Comparison of ENCODE assay signal across 30 cellular contexts in genomic region chr1:206986885-206987284, GRCh38. TPM values are rescaled to one million over a fixed set of nuclear protein-coding genes. Genes with fewer than 3 reads are reported as not detected.
"Had no signal": no experiment of that assay in that cellular context is flagged by ENCODE, and none has a peak within 500 bp of the region (broad histone marks: within the 10 kb centered on the region; RNA-seq: fewer than 3 reads in every experiment).

No MANE protein-coding gene starts in this region.

- H3K27me3 ChIP-seq: foreskin keratinocyte, gastrocnemius medialis had no signal

- H3K9me3 Mint-ChIP-seq: activated CD8-positive, alpha-beta T cell treated with anti-CD3 and anti-CD28 coated beads for 36 hours; activated naive CD4-positive, alpha-beta T cell treated with anti-CD3 and anti-CD28 coated beads for 36 hours; activated naive CD4-positive, alpha-beta T cell treated with anti-CD3 and anti-CD28 coated beads, Interleukin-2, amount 50 U/mL, for 72 hours; activated naive CD8-positive, alpha-beta T cell treated with anti-CD3 and anti-CD28 coated beads, Interleukin-2, amount 10 ng/mL, durations not matched to agents 7 days and 5 days; activated T-helper 1 cell treated with anti-CD3 and anti-CD28 coated beads, Interleukin-12 subunit alpha, Interleukin-12 subunit beta, Interleukin-2, Interleukin-4 antibody, amounts not matched to agents 30 ng/mL and 10 ng/mL and 1 ng/mL, durations not matched to agents 14 hours and 24 hours and 36 hours; activated T-helper 2 cell treated with anti-CD3 and anti-CD28 coated beads, Interferon-gamma antibody, Interleukin-2, Interleukin-4, amounts not matched to agents 10 μg/mL and 5 μg/mL and 100 μg/mL, durations not matched to agents 14 hours and 24 hours and 36 hours; effector memory CD8-positive, alpha-beta T cell; WTC11 had no signal

- H3K9me3 ChIP-seq: esophagus muscularis mucosa, gastrocnemius medialis had no signal

- H3K36me3 Mint-ChIP-seq: activated naive CD4-positive, alpha-beta T cell treated with anti-CD3 and anti-CD28 coated beads, Interleukin-2, amount 50 U/mL, for 72 hours; activated naive CD8-positive, alpha-beta T cell treated with anti-CD3 and anti-CD28 coated beads, Interleukin-2, amount 10 ng/mL, durations not matched to agents 7 days and 5 days; WTC11 had no signal

- ATAC-seq: activated CD8-positive, alpha-beta T cell treated with anti-CD3 and anti-CD28 coated beads for 36 hours; effector memory CD8-positive, alpha-beta T cell; foreskin keratinocyte; gastrocnemius medialis; WTC11 had no signal

- H3K27ac ChIP-seq: esophagus muscularis mucosa, foreskin keratinocyte, gastrocnemius medialis had no signal

- H3K36me3 ChIP-seq: esophagus muscularis mucosa, gastrocnemius medialis had no signal

- H3K4me1 Mint-ChIP-seq: activated naive CD8-positive, alpha-beta T cell treated with anti-CD3 and anti-CD28 coated beads, Interleukin-2, amount 10 ng/mL, durations not matched to agents 7 days and 5 days had no signal

- DNase-seq: activated CD4-positive, alpha-beta T cell treated with anti-CD3 and anti-CD28 coated beads for 1 hour; activated CD4-positive, alpha-beta T cell treated with anti-CD3 and anti-CD28 coated beads for 48 hours; activated CD4-positive, alpha-beta T cell treated with anti-CD3 and anti-CD28 coated beads, Interleukin-2, amount 50 U/mL, for 1 hour; activated CD4-positive, alpha-beta T cell treated with anti-CD3 and anti-CD28 coated beads, Interleukin-2, amount 50 U/mL, for 48 hours; activated CD8-positive, alpha-beta memory T cell treated with anti-CD3 and anti-CD28 coated beads for 24 hours; activated CD8-positive, alpha-beta T cell treated with anti-CD3 and anti-CD28 coated beads for 36 hours; activated effector memory CD4-positive, alpha-beta T cell treated with anti-CD3 and anti-CD28 coated beads, Interleukin-2, amount 50 U/mL, for 16 hours; activated naive CD4-positive, alpha-beta T cell treated with anti-CD3 and anti-CD28 coated beads for 36 hours; activated naive CD8-positive, alpha-beta T cell treated with anti-CD3 and anti-CD28 coated beads, Interleukin-2, amount 10 ng/mL, durations not matched to agents 7 days and 5 days; activated T-cell treated with anti-CD3 and anti-CD28 coated beads, Interleukin-2, amount 50 U/mL, for 1 hour; activated T-cell treated with anti-CD3 and anti-CD28 coated beads, Interleukin-2, amount 50 U/mL, for 48 hours; caudate nucleus; cortex of kidney; dermis blood vessel endothelial cell; effector CD4-positive, alpha-beta T cell; effector memory CD8-positive, alpha-beta T cell; erythroblast; foreskin keratinocyte; gastrocnemius medialis; glutamatergic neuron; T-helper 2 cell had no signal

- H3K4me1 ChIP-seq: esophagus muscularis mucosa, foreskin keratinocyte, gastrocnemius medialis had no signal

- H3K27ac Mint-ChIP-seq: activated CD8-positive, alpha-beta T cell treated with anti-CD3 and anti-CD28 coated beads for 36 hours; activated naive CD4-positive, alpha-beta T cell treated with anti-CD3 and anti-CD28 coated beads for 36 hours; activated naive CD4-positive, alpha-beta T cell treated with anti-CD3 and anti-CD28 coated beads, Interleukin-2, amount 50 U/mL, for 72 hours; activated naive CD8-positive, alpha-beta T cell treated with anti-CD3 and anti-CD28 coated beads, Interleukin-2, amount 10 ng/mL, durations not matched to agents 7 days and 5 days; activated T-helper 1 cell treated with anti-CD3 and anti-CD28 coated beads, Interleukin-12 subunit alpha, Interleukin-12 subunit beta, Interleukin-2, Interleukin-4 antibody, amounts not matched to agents 30 ng/mL and 10 ng/mL and 1 ng/mL, durations not matched to agents 14 hours and 24 hours and 36 hours; activated T-helper 2 cell treated with anti-CD3 and anti-CD28 coated beads, Interferon-gamma antibody, Interleukin-2, Interleukin-4, amounts not matched to agents 10 μg/mL and 5 μg/mL and 100 μg/mL, durations not matched to agents 14 hours and 24 hours and 36 hours; effector memory CD8-positive, alpha-beta T cell; WTC11 had no signal

- H3K4me3 ChIP-seq: esophagus muscularis mucosa, gastrocnemius medialis had no signal

- H3K4me3 Mint-ChIP-seq: activated CD8-positive, alpha-beta T cell treated with anti-CD3 and anti-CD28 coated beads for 36 hours; activated naive CD4-positive, alpha-beta T cell treated with anti-CD3 and anti-CD28 coated beads for 36 hours; activated naive CD8-positive, alpha-beta T cell treated with anti-CD3 and anti-CD28 coated beads, Interleukin-2, amount 10 ng/mL, durations not matched to agents 7 days and 5 days; activated T-helper 1 cell treated with anti-CD3 and anti-CD28 coated beads, Interleukin-12 subunit alpha, Interleukin-12 subunit beta, Interleukin-2, Interleukin-4 antibody, amounts not matched to agents 30 ng/mL and 10 ng/mL and 1 ng/mL, durations not matched to agents 14 hours and 24 hours and 36 hours; effector memory CD8-positive, alpha-beta T cell; WTC11 had no signal

- FAIRE-seq: astrocyte, colon had no signal

RNA-seq across cellular contexts. Expression of gene FCAMR, which starts 16.6 kb away (rescaled TPM):
- total RNA-seq: activated CD8-positive, alpha-beta T cell treated with anti-CD3 and anti-CD28 coated beads for 36 hours; activated naive CD4-positive, alpha-beta T cell treated with anti-CD3 and anti-CD28 coated beads for 36 hours; activated naive CD4-positive, alpha-beta T cell treated with anti-CD3 and anti-CD28 coated beads, Interleukin-2, amount 50 U/mL, for 72 hours; activated T-helper 1 cell treated with anti-CD3 and anti-CD28 coated beads, Interleukin-12 subunit alpha, Interleukin-12 subunit beta, Interleukin-2, Interleukin-4 antibody, amounts not matched to agents 30 ng/mL and 10 ng/mL and 1 ng/mL, durations not matched to agents 14 hours and 24 hours and 36 hours; activated T-helper 2 cell treated with anti-CD3 and anti-CD28 coated beads, Interferon-gamma antibody, Interleukin-2, Interleukin-4, amounts not matched to agents 10 μg/mL and 5 μg/mL and 100 μg/mL, durations not matched to agents 14 hours and 24 hours and 36 hours; astrocyte; chondrocyte; dermis blood vessel endothelial cell; esophagus muscularis mucosa; foreskin keratinocyte; gastrocnemius medialis; WTC11 had no signal
- polyA plus RNA-seq: foreskin keratinocyte had no signal

RNA-seq across cellular contexts. Expression of gene PIGR, which starts 40.6 kb away (rescaled TPM):
- total RNA-seq: activated naive CD8-positive, alpha-beta T cell treated with anti-CD3 and anti-CD28 coated beads, Interleukin-2, amount 10 ng/mL, durations not matched to agents 7 days and 5 days; activated T-helper 1 cell treated with anti-CD3 and anti-CD28 coated beads, Interleukin-12 subunit alpha, Interleukin-12 subunit beta, Interleukin-2, Interleukin-4 antibody, amounts not matched to agents 30 ng/mL and 10 ng/mL and 1 ng/mL, durations not matched to agents 14 hours and 24 hours and 36 hours; activated T-helper 2 cell treated with anti-CD3 and anti-CD28 coated beads, Interferon-gamma antibody, Interleukin-2, Interleukin-4, amounts not matched to agents 10 μg/mL and 5 μg/mL and 100 μg/mL, durations not matched to agents 14 hours and 24 hours and 36 hours; astrocyte; chondrocyte; foreskin keratinocyte had no signal
- polyA plus RNA-seq: foreskin keratinocyte had no signal

RNA-seq across cellular contexts. Expression of gene C1orf116, which starts 45.7 kb away (rescaled TPM):
- total RNA-seq: activated naive CD4-positive, alpha-beta T cell treated with anti-CD3 and anti-CD28 coated beads for 36 hours; activated naive CD8-positive, alpha-beta T cell treated with anti-CD3 and anti-CD28 coated beads, Interleukin-2, amount 10 ng/mL, durations not matched to agents 7 days and 5 days; activated T-helper 1 cell treated with anti-CD3 and anti-CD28 coated beads, Interleukin-12 subunit alpha, Interleukin-12 subunit beta, Interleukin-2, Interleukin-4 antibody, amounts not matched to agents 30 ng/mL and 10 ng/mL and 1 ng/mL, durations not matched to agents 14 hours and 24 hours and 36 hours; activated T-helper 2 cell treated with anti-CD3 and anti-CD28 coated beads, Interferon-gamma antibody, Interleukin-2, Interleukin-4, amounts not matched to agents 10 μg/mL and 5 μg/mL and 100 μg/mL, durations not matched to agents 14 hours and 24 hours and 36 hours; T-helper 1 cell treated with Interleukin-12 subunit alpha and Interleukin-12 subunit beta and Interleukin-4 antibody, amounts not matched to agents 30 ng/mL and 1 ng/mL, for 36 hours had no signal
